In the genomic region with DNA sequence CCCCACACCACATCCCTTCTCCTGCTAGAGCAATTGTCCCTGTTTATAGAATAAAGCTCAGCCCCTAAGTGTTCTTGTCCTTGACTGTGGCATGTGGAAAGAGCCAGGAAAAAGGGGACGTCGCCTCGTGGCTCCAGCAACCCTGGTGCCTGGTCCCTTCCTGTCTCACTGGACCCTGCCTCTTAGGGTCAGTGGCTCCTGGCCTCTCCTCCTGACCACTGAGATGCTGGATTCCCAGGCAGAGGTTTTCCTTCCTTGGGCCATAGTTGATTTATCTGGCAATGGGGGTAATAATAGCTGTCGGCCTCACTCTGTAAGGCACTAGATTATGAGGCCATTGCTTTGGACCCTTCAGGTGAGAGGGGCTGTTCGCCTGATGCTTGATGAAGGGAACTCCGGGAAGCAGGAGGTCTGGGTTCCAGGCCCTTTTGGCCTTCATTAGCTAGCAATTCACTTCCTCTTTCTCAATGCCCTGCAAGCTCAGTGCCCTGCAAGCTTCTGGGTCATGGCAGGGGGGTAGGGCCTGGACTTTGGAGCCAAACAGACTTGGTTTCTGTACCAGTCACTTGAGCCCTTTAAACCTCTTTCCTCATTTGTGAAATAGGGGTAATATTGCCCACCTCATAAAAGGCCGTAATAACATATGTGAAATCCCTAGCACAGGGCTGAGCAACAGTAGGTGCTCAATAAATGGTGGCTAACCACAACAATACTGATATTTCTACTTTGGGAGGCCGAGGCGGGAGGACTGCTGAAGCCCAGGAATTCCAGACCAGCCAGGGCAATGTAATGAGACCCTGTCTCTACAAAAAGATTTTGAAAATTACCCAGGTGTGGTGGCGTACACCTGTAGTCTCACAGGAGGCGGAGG, we compare ENCODE assay signal across 8 cellular contexts. TPM values are rescaled to one million over a fixed set of nuclear protein-coding genes. Genes with fewer than 3 reads are reported as not detected.
A peak's percentile ranks its signal among the peaks of the same experiment; 100 is the strongest.
DNase-seq lines count a peak whose midpoint lies in the region; ATAC-seq and TF ChIP-seq lines count a peak whose summit lies in the region.

No MANE protein-coding gene starts in this region.

- H3K4me1 ChIP-seq in BLaER1, result peaks cover 30% of the 10 kb centered on the region

- H3K4me1 Mint-ChIP-seq in central memory CD8-positive, alpha-beta T cell, result peaks cover 19% of the 10 kb centered on the region
- H3K4me1 Mint-ChIP-seq in naive B cell, result peaks cover 15 to 25% (median 22%) of the 10 kb centered on the region in 3 donors

- H3K9ac ChIP-seq in BLaER1, result peak overlapping the region; percentile 87

- no peak for DNase-seq in LNCaP clone FGC (ENCODE audit: low read depth)
- DNase-seq in central memory CD8-positive, alpha-beta T cell (ENCODE audit: low spot score in 2 of 2), result no peak
- DNase-seq in naive B cell, result no peak
- DNase-seq in SK-N-DZ (ENCODE audit: low spot score), result no peak
- DNase-seq in iPS-NIHi11 (ENCODE audit: low spot score), result no peak
- DNase-seq in NCI-H2196 (lab: John Stamatoyannopoulos, UW; ENCODE audit: unreplicated experiment), result no peak

- ATAC-seq in central memory CD8-positive, alpha-beta T cell (replicated peaks; ENCODE audit: extremely low read depth, poor library complexity, severe bottlenecking), result no peak
- ATAC-seq in naive B cell (ENCODE audit: low read depth in 2 of 2) (no peak), GM18519 (IDR thresholded peaks at IDR 0.05; ENCODE audit: low FRiP score, unreplicated experiment) (no peak)

- H3K9me3 ChIP-seq in BLaER1, result no peaks in the 10 kb centered on the region

- H3K4me2 ChIP-seq in BLaER1, result peak overlapping the region; percentile 96

- no peaks in the 10 kb centered on the region for H3K27me3 Mint-ChIP-seq in central memory CD8-positive, alpha-beta T cell
- no peaks in the 10 kb centered on the region for H3K27me3 Mint-ChIP-seq in naive B cell

- TF ChIP-seq CTCF in LNCaP clone FGC (IDR thresholded peaks at IDR 0.05; ENCODE audit: control insufficient read depth, extremely low read depth, insufficient read depth), result no peak

- H3K9me3 Mint-ChIP-seq in central memory CD8-positive, alpha-beta T cell, result no peaks in the 10 kb centered on the region
- H3K9me3 Mint-ChIP-seq in naive B cell, result no peaks in the 10 kb centered on the region

- no peak overlapping the region for H3K27ac ChIP-seq in BLaER1

- H3K27ac Mint-ChIP-seq in central memory CD8-positive, alpha-beta T cell (ENCODE audit: low read depth), result peak overlapping the region; percentile 9
- peak overlapping the region in 5 of 6 donors; percentile 41 to 85 (median 80) for H3K27ac Mint-ChIP-seq in naive B cell

- H3K4me3 ChIP-seq in BLaER1 (peak overlapping the region; percentile 85), LNCaP clone FGC (ENCODE audit: low read depth, low read length) (peak overlapping the region; percentile 92)

- H3K27me3 ChIP-seq in BLaER1, result no peaks in the 10 kb centered on the region

- peak overlapping the region; percentile 83 for H3K4me3 Mint-ChIP-seq in central memory CD8-positive, alpha-beta T cell
- H3K4me3 Mint-ChIP-seq in naive B cell, result peak overlapping the region; percentile 80 to 94 (median 90)

- H3K36me3 Mint-ChIP-seq in central memory CD8-positive, alpha-beta T cell (ENCODE audit: insufficient read depth), result peaks cover 2% of the 10 kb centered on the region
- no peaks in the 10 kb centered on the region for H3K36me3 Mint-ChIP-seq in naive B cell

- peaks cover 20% of the 10 kb centered on the region for H3K36me3 ChIP-seq in BLaER1

- no peaks in the 10 kb centered on the region for H4K20me1 ChIP-seq in BLaER1

RNA-seq across cellular contexts. Expression of a gene that starts 1.1 kb away (rescaled TPM):
- 10 to 100 TPM; 12.0 to 25.6 (median 14.3) TPM for polyA plus RNA-seq in naive B cell (ENCODE audit: low read depth in 6 of 6)
- polyA plus RNA-seq in SK-N-DZ (2014; cell fraction: cytosol; rRNA removed), result 25.0 and 28.4 TPM in 2 replicates
- 52.6 and 62.9 TPM in 2 replicates for polyA plus RNA-seq in SK-N-DZ (2014; cell fraction: nucleus; rRNA removed)

RNA-seq across cellular contexts. Expression of a gene that starts 38.0 kb away (rescaled TPM):
- polyA plus RNA-seq in naive B cell (ENCODE audit: low read depth in 6 of 6), result 10 to 100 TPM; 12.0 to 44.6 (median 29.8) TPM
- polyA plus RNA-seq in SK-N-DZ (2014; cell fraction: cytosol; rRNA removed), result 44.9 and 50.9 TPM in 2 replicates
- polyA plus RNA-seq in SK-N-DZ (2014; cell fraction: nucleus; rRNA removed), result 14.9 and 17.1 TPM in 2 replicates
